2 cellular contexts compared by ENCODE assay signal in the genomic region with DNA sequence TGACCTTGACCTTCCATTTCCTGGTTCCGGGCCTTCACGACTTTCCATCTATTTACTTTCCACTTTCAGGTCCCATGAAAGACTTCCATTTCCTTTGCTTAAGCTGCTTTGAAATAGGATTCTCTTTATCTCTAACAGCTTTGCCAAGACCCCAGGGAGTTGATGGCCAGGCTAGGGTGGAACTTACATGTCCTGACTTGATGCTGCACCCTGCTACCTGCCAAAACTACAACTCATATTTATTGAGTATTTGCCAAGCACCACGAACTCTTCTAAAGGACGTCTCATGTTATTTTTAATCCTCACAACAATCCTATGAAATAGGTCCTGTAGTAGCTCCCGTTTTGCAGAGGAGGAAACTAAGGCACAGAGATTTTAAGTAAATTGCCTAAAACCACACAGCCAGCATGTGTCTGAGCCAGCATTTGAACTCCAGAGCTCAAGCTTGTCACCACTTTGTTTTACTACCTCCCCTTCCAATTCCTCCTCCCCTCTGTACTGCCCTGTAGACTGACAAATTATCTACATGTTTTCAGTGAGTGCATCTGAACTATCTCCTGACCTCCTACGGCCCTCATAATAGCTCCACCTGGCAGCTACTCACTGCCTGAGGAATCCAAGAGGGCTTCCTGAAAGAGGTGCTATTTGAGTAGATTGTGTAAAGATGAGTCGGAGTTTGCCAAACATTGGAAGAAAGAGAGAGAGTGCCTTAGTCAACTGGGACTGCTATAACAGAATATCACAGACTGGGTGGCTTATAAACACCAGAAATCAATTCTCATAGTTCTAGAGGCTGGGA.
TF ChIP-seq lines count a peak whose summit lies in the region.

No MANE protein-coding gene starts in this region.

TF ChIP-seq in IMR-90, 13 proteins besides CTCF, POLR2A, EP300 and RAD21:
- TF ChIP-seq MXI1 (IDR thresholded peaks at IDR 0.05; ENCODE audit: borderline replicate concordance, low read depth, low read length) (no peak), MAFK (IDR thresholded peaks at IDR 0.05; ENCODE audit: low read depth, low read length) (no peak), CEBPB (IDR thresholded peaks at IDR 0.05; ENCODE audit: low read depth, low read length) (no peak), CHD1 (IDR thresholded peaks at IDR 0.05; ENCODE audit: low read depth, low read length) (no peak), MAZ (IDR thresholded peaks at IDR 0.05; ENCODE audit: borderline replicate concordance, low read depth, low read length) (no peak), FOS (IDR thresholded peaks at IDR 0.05; ENCODE audit: low read depth, low read length) (no peak), BHLHE40 (IDR thresholded peaks at IDR 0.05; ENCODE audit: low read depth, low read length) (no peak), RCOR1 (IDR thresholded peaks at IDR 0.05; ENCODE audit: insufficient replicate concordance, low read length) (no peak), SMC3 (IDR thresholded peaks at IDR 0.05; ENCODE audit: low read depth, low read length) (no peak)
- TF ChIP-seq, protein P1, sequence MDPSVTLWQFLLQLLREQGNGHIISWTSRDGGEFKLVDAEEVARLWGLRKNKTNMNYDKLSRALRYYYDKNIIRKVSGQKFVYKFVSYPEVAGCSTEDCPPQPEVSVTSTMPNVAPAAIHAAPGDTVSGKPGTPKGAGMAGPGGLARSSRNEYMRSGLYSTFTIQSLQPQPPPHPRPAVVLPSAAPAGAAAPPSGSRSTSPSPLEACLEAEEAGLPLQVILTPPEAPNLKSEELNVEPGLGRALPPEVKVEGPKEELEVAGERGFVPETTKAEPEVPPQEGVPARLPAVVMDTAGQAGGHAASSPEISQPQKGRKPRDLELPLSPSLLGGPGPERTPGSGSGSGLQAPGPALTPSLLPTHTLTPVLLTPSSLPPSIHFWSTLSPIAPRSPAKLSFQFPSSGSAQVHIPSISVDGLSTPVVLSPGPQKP (IDR thresholded peaks at IDR 0.05; ENCODE audit: borderline replicate concordance, low read depth, low read length), result no peak

TF ChIP-seq in K562, 482 proteins besides CTCF, POLR2A, EP300 and RAD21:
- no peak for TF ChIP-seq ZNF384 (IDR thresholded peaks at IDR 0.05; ENCODE audit: low read depth, low read length)
- TF ChIP-seq ZFP36 (IDR thresholded peaks at IDR 0.05; ENCODE audit: low read depth, low read length, partially characterized antibody), result peak; percentile 44
